26 cellular contexts compared by ENCODE assay signal in genomic region chr11:126738632-126739031, GRCh38.
DNase-seq lines count a peak whose midpoint lies in the region; FAIRE-seq and TF ChIP-seq lines count a peak whose summit lies in the region.
"Had no signal": no experiment of that assay in that cellular context is flagged by ENCODE, and none has a peak within 500 bp of the region (broad histone marks: within the 10 kb centered on the region; RNA-seq: fewer than 3 reads in every experiment).

No MANE protein-coding gene starts in this region.

- no peaks in the 10 kb centered on the region for H4K20me1 ChIP-seq in KMS-11 (ENCODE audit: insufficient read depth)
- H4K20me1 ChIP-seq: BLaER1 had no signal

- FAIRE-seq in islet of Langerhans (lab: Jason Lieb, UNC), result peak; percentile 68
- FAIRE-seq: A204.1, GM12878, GM18507 had no signal

- H2AFZ ChIP-seq in KMS-11 (ENCODE audit: low read depth), result no peak overlapping the region

- H3K36me3 ChIP-seq in KMS-11 (ENCODE audit: insufficient read depth) (no peaks in the 10 kb centered on the region), adrenal gland (replicated peaks in 1 of 2) (no peaks in the 10 kb centered on the region)
- H3K36me3 ChIP-seq: BE2C, BLaER1 had no signal

- H3K27ac ChIP-seq in KMS-11 (no peak overlapping the region), adrenal gland (no peak overlapping the region)
- H3K27ac ChIP-seq: BLaER1 had no signal

- H3K9me3 ChIP-seq in adrenal gland (replicated peaks in 1 of 3), result no peaks in the 10 kb centered on the region
- H3K9me3 ChIP-seq: BE2C, BLaER1 had no signal

- TF ChIP-seq CTCF in KMS-11 (conservative IDR thresholded peaks at IDR 0.05; ENCODE audit: low read depth, low read length), result no peak
- TF ChIP-seq CTCF in adrenal gland (IDR thresholded peaks at IDR 0.05), result no peak

- H3K4me3 ChIP-seq in KMS-11 (IDR thresholded peaks at IDR 0.05; ENCODE audit: insufficient read depth, low read depth, low read length), result no peak overlapping the region
- H3K4me3 ChIP-seq in adrenal gland, result no peak overlapping the region
- H3K4me3 ChIP-seq: BLaER1, GM12878 had no signal

- DNase-seq in midbrain (lab: John Stamatoyannopoulos, UW) (peak; percentile 34), adrenal gland (no peak), SIG-M5 (lab: John Stamatoyannopoulos, UW) (no peak), iPS-NIHi7 (ENCODE audit: extremely low spot score) (no peak)
- DNase-seq in activated CD4-positive, alpha-beta T cell treated with anti-CD3 and anti-CD28 coated beads, Interleukin-2, amount 50 U/mL, for 48 hours, result no peak
- DNase-seq: 8988T; ACHN; AML-193; BE2C; CD4-positive, alpha-beta memory T cell; CD4-positive, CD25-positive, alpha-beta regulatory T cell; CD8-positive, alpha-beta memory T cell; COR-L47; DMS 273 treated with DMSO at 0.1 percent for 48 hours; DMS153; DMS53; DMS79; DND-41; EL; GDM1 had no signal

- H3K4me2 ChIP-seq in KMS-11, result peak overlapping the region; percentile 42; the same call in 1 of the 2 replicates
- H3K4me2 ChIP-seq: BLaER1 had no signal

- intact Hi-C loops in adrenal gland (cut with DNase I), result no loop called here

- H3K9ac ChIP-seq in KMS-11, result no peak overlapping the region
- H3K9ac ChIP-seq: BLaER1 had no signal

- 50 to 67% (median 59%) methylated on average over 5 of the region's 5 CpGs for WGBS in adrenal gland, 4 donors

- H3K27me3 ChIP-seq in KMS-11 (ENCODE audit: insufficient read depth, low read depth) (no peaks in the 10 kb centered on the region), adrenal gland (no peaks in the 10 kb centered on the region)
- H3K27me3 ChIP-seq: BLaER1 had no signal

- TF ChIP-seq POLR2A in adrenal gland (IDR thresholded peaks at IDR 0.05), result no peak

- H3K4me1 ChIP-seq in KMS-11 (ENCODE audit: low read depth, poor library complexity, severe bottlenecking) (peaks cover 86% of the 10 kb centered on the region), adrenal gland (replicated peaks in 1 of 2) (no peaks in the 10 kb centered on the region)
- H3K4me1 ChIP-seq: BE2C had no signal

- H3K79me2 ChIP-seq in KMS-11 (ENCODE audit: insufficient read depth, low read depth), result no peaks in the 10 kb centered on the region
